Comparison of ENCODE assay signal across 9 cellular contexts in genomic region chr7:6448943-6449543, GRCh38. TPM values are rescaled to one million over a fixed set of nuclear protein-coding genes. Genes with fewer than 3 reads are reported as not detected.
DNase-seq lines count a peak whose midpoint lies in the region; ATAC-seq and TF ChIP-seq lines count a peak whose summit lies in the region.
"Had no signal": no experiment of that assay in that cellular context is flagged by ENCODE, and none has a peak within 500 bp of the region (broad histone marks: within the 10 kb centered on the region; RNA-seq: fewer than 3 reads in every experiment).

No MANE protein-coding gene starts in this region.

- ATAC-seq in psoas muscle (no peak), HG03571 (IDR thresholded peaks at IDR 0.05; ENCODE audit: unreplicated experiment) (no peak), esophagus mucosa (no peak), GM18520 (IDR thresholded peaks at IDR 0.05; ENCODE audit: unreplicated experiment) (no peak)

- H3K27me3 ChIP-seq in GM23248 (replicated peaks; ENCODE audit: insufficient read depth): no peaks in the 10 kb centered on the region
- no peaks in the 10 kb centered on the region for H3K27me3 ChIP-seq in psoas muscle (ENCODE audit: insufficient read depth in 3 of 3, low read length in 2 of 3)

- no peak overlapping the region for H2AFZ ChIP-seq in GM23248

- H3F3A ChIP-seq in GM23248 (ENCODE audit: insufficient read depth): peaks cover 30% of the 10 kb centered on the region

- H3K27ac ChIP-seq in GM23248: peak overlapping the region; percentile 95
- H3K27ac ChIP-seq in RWPE1: peak overlapping the region; percentile 96
- peak overlapping the region; percentile 97 for H3K27ac ChIP-seq in epithelial cell of prostate
- peak overlapping the region; percentile 91 for H3K27ac ChIP-seq in psoas muscle

- H3K9ac ChIP-seq in GM23248: no peak overlapping the region

- WGBS in GM23248 (ENCODE audit: low coverage in 1 of 2, low lambda C conversion rate in 2 of 2, missing lambda C conversion rate in 2 of 2), 2 experiments: 64 to 75% methylated on average over 16 of the region's 16 CpGs
- WGBS in psoas muscle, 3 donors: 83 to 87% (median 86%) methylated on average over 16 of the region's 16 CpGs

- H3K9me3 ChIP-seq in GM23248 (ENCODE audit: low read depth) (no peaks in the 10 kb centered on the region), psoas muscle (no peaks in the 10 kb centered on the region)

- H3K4me3 ChIP-seq in GM23248 (no peak overlapping the region), psoas muscle (no peak overlapping the region)

- H3K36me3 ChIP-seq in GM23248 (ENCODE audit: low read depth) (peaks cover 18% of the 10 kb centered on the region; the same call in 1 of the 2 replicates), psoas muscle (ENCODE audit: insufficient read depth in 1 of 2, low read depth in 1 of 2) (peaks cover 0 to 19% of the 10 kb centered on the region in 2 donors)

- POLR2A ChIA-PET in RWPE1 (lab: Yijun Ruan, JAX; ENCODE audit: low non-redundant PET): no interaction called here

- TF ChIP-seq CTCF in RWPE1 (conservative IDR thresholded peaks at IDR 0.05; ENCODE audit: low read depth) (no peak), psoas muscle (IDR thresholded peaks at IDR 0.05) (no peak)

- in situ Hi-C loops in GM23248 (cut with MboI): no loop called here

- CTCF ChIA-PET in RWPE1 (lab: Yijun Ruan, JAX): no interaction called here

- DNase-seq in GM23248 (no peak), RWPE1 (ENCODE audit: low spot score) (no peak), epithelial cell of prostate (ENCODE audit: low read depth, low spot score) (no peak), psoas muscle (no peak), Kasumi-1 (lab: John Stamatoyannopoulos, UW) (no peak)
- DNase-seq: NCI-H1436 treated with DMSO at 0.1 percent for 48 hours had no signal

- no peaks in the 10 kb centered on the region for H3K9me2 ChIP-seq in GM23248 (ENCODE audit: insufficient read depth)

- no peak overlapping the region for H3K4me2 ChIP-seq in GM23248 (ENCODE audit: unreplicated experiment)

- H4K20me1 ChIP-seq in GM23248 (ENCODE audit: insufficient read depth): no peaks in the 10 kb centered on the region

- H3K4me1 ChIP-seq in GM23248 (ENCODE audit: insufficient read depth) (peaks cover 29% of the 10 kb centered on the region), psoas muscle (peaks cover 28% of the 10 kb centered on the region)

- intact Hi-C loops in psoas muscle (cut with DNase I): no loop called here

- H3K79me2 ChIP-seq in GM23248 (ENCODE audit: insufficient read depth): peaks cover 36% of the 10 kb centered on the region

RNA-seq across cellular contexts. Expression of gene DAGLB, which starts 1.3 kb away (rescaled TPM):
- total RNA-seq in GM23248 (2014; rRNA removed; shearing (Covaris generic)): 31.7 and 37.6 TPM in 2 replicates
- polyA plus RNA-seq in GM23248 (2016; fragmentation: Nextera tagmentation; extraction: Ambion mirVana) (24.8 and 26.7 TPM in 2 replicates), psoas muscle (10 to 100 TPM; 10.6 to 23.8 (median 12.1) TPM)
- total RNA-seq in psoas muscle (10 to 100 TPM in 3 of 4 donors, 1 to 10 TPM in 1; 9.2 to 16.8 (median 12.8) TPM), esophagus mucosa (11.2 TPM)

RNA-seq across cellular contexts. Expression of gene KDELR2, which starts 34.9 kb away (rescaled TPM):
- total RNA-seq in GM23248 (2014; rRNA removed; shearing (Covaris generic)): 275 and 319 TPM in 2 replicates
- polyA plus RNA-seq in GM23248 (2016; fragmentation: Nextera tagmentation; extraction: Ambion mirVana): 686 and 702 TPM in 2 replicates
- total RNA-seq in psoas muscle: 10 to 100 TPM; 29.6 to 47.9 (median 42.6) TPM
- 10 to 100 TPM; 31.9 to 69.7 (median 51.5) TPM for polyA plus RNA-seq in psoas muscle
- total RNA-seq in esophagus mucosa: 74.5 TPM
